In the genomic region with DNA sequence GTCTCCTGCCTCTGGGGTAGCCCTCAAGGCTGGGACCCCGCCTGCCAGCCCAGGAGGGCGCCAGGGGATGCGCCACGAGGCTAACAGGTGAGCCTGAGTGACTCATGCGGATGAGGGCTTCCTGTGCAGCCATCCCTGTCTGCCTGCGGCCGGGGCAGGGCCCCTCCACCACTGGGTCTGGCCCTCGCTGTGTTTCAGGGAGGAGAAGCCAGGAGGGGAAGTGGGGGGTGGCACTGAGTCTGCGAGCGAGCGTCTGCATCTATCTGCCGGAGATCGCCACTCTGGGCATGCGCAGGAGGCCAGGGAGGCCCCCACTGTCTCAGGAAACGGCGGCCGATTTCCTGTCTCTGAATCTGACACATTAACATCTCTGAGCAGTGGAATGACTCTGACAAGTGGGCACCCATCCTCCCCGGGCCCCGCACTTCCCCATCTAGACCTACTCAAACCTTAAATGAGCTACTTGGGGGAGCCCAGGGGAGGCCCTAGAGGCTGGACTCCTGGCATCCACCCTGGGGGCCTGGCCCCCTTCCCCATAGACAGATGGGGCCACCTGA, we compare ENCODE assay signal across 9 cellular contexts. TPM values are rescaled to one million over a fixed set of nuclear protein-coding genes. Genes with fewer than 3 reads are reported as not detected.
DNase-seq lines count a peak whose midpoint lies in the region; ATAC-seq and TF ChIP-seq lines count a peak whose summit lies in the region.
"Had no signal": no experiment of that assay in that cellular context is flagged by ENCODE, and none has a peak within 500 bp of the region (broad histone marks: within the 10 kb centered on the region; RNA-seq: fewer than 3 reads in every experiment).

No MANE protein-coding gene starts in this region.

- H3K79me2 ChIP-seq in SU-DHL-6 (ENCODE audit: insufficient read depth, low read length) (no peaks in the 10 kb centered on the region), hepatocyte (no peaks in the 10 kb centered on the region)

- DNase-seq in DMS79 (lab: John Stamatoyannopoulos, UW): peak; percentile 84
- peak; percentile 97 for DNase-seq in activated naive CD8-positive, alpha-beta T cell treated with anti-CD3 and anti-CD28 coated beads, Interleukin-2, amount 50 U/mL, for 16 hours (ENCODE audit: low read depth, low spot score)
- DNase-seq in hepatocyte (ENCODE audit: low spot score): peak; percentile 42
- peak; percentile 65 to 74 for DNase-seq in gastrocnemius medialis
- no peak for DNase-seq in HT-29 (ENCODE audit: low spot score)

- H3K4me3 ChIP-seq in SU-DHL-6 (ENCODE audit: insufficient read depth, low read length, poor library complexity, severe bottlenecking) (peak overlapping the region; percentile 33), hepatocyte (no peak overlapping the region), gastrocnemius medialis (peak overlapping the region in 3 of 4 donors; percentile 15 to 47 (median 39))

- H4K20me1 ChIP-seq in SU-DHL-6 (ENCODE audit: low read depth, low read length) (no peaks in the 10 kb centered on the region), hepatocyte (ENCODE audit: insufficient read depth, poor library complexity, severe bottlenecking) (no peaks in the 10 kb centered on the region)

- H3K4me1 ChIP-seq in hepatocyte (ENCODE audit: insufficient read depth) (no peaks in the 10 kb centered on the region), gastrocnemius medialis (peaks cover 35 to 37% of the 10 kb centered on the region in 2 donors)

- H2AFZ ChIP-seq in SU-DHL-6 (ENCODE audit: low read depth, low read length, severe bottlenecking) (peak overlapping the region; percentile 3), hepatocyte (no peak overlapping the region)

- peak overlapping the region; percentile 62 for H3K4me2 ChIP-seq in SU-DHL-6 (ENCODE audit: low read depth, low read length, poor library complexity, severe bottlenecking)
- peak overlapping the region; percentile 44 for H3K4me2 ChIP-seq in hepatocyte

- no peaks in the 10 kb centered on the region for H3K9me3 ChIP-seq in SU-DHL-6 (ENCODE audit: insufficient read depth, low read length)
- no peaks in the 10 kb centered on the region for H3K9me3 ChIP-seq in hepatocyte (ENCODE audit: low read depth)
- H3K9me3 ChIP-seq in gastrocnemius medialis: no peaks in the 10 kb centered on the region

- TF ChIP-seq CTCF in SU-DHL-6 (IDR thresholded peaks at IDR 0.05; ENCODE audit: insufficient read depth, low read length, poor library complexity, severe bottlenecking) (no peak), hepatocyte (IDR thresholded peaks at IDR 0.05; ENCODE audit: poor library complexity) (no peak), gastrocnemius medialis (IDR thresholded peaks at IDR 0.05 in 4 of 5, conservative IDR thresholded peaks at IDR 0.05 in 1 of 5) (no peak)

- no peak for TF ChIP-seq EP300 in Ishikawa (IDR thresholded peaks at IDR 0.05; ENCODE audit: borderline replicate concordance)

- in situ Hi-C loops in gastrocnemius medialis (cut with MboI; ENCODE audit: low sequenced_read_pairs in 4 of 4): no loop called here

- H3F3A ChIP-seq in SU-DHL-6 (ENCODE audit: insufficient read depth): peaks cover 28% of the 10 kb centered on the region

- WGBS in hepatocyte (ENCODE audit: low lambda C conversion rate, missing lambda C conversion rate): 60% methylated on average over 17 of the region's 19 CpGs

- ATAC-seq in GM21515 (IDR thresholded peaks at IDR 0.05; ENCODE audit: unreplicated experiment) (peak; percentile 72), gastrocnemius medialis (peak; percentile 4 to 9)

- peak overlapping the region; percentile 63 for H3K9ac ChIP-seq in SU-DHL-6 (ENCODE audit: low read length)

- H3K36me3 ChIP-seq in SU-DHL-6 (ENCODE audit: low read length) (no peaks in the 10 kb centered on the region), hepatocyte (replicated peaks; ENCODE audit: insufficient read depth, low read depth) (no peaks in the 10 kb centered on the region), gastrocnemius medialis (no peaks in the 10 kb centered on the region)

- intact Hi-C loops in gastrocnemius medialis (cut with DNase I; ENCODE audit: low total_unique reads): no loop called here

- TF ChIP-seq RAD21 in Ishikawa (IDR thresholded peaks at IDR 0.05; ENCODE audit: low read depth): no peak

- no peaks in the 10 kb centered on the region for H3K27me3 ChIP-seq in SU-DHL-6 (ENCODE audit: low read length)
- H3K27me3 ChIP-seq in hepatocyte: no peaks in the 10 kb centered on the region
- H3K27me3 ChIP-seq in gastrocnemius medialis: no peaks in the 10 kb centered on the region

- TF ChIP-seq POLR2A in gastrocnemius medialis (IDR thresholded peaks at IDR 0.05): no peak

- no peaks in the 10 kb centered on the region for H3K9me2 ChIP-seq in SU-DHL-6 (replicated peaks; ENCODE audit: insufficient read depth, low read length)
- H3K9me2 ChIP-seq in hepatocyte (replicated peaks; ENCODE audit: insufficient read depth): no peaks in the 10 kb centered on the region

- H3K27ac ChIP-seq in SU-DHL-6 (ENCODE audit: low read depth, low read length): peak overlapping the region; percentile 92
- peak overlapping the region; percentile 20 for H3K27ac ChIP-seq in hepatocyte
- H3K27ac ChIP-seq in gastrocnemius medialis: peak overlapping the region; percentile 85 to 97 (median 90)

TF ChIP-seq in Ishikawa, 13 proteins besides CTCF, POLR2A, EP300 and RAD21:
- peak; percentile 21; the same call in 1 of the 2 replicates for TF ChIP-seq TCF12 (IDR thresholded peaks at IDR 0.05; ENCODE audit: low read depth)
- TF ChIP-seq, protein P1, sequence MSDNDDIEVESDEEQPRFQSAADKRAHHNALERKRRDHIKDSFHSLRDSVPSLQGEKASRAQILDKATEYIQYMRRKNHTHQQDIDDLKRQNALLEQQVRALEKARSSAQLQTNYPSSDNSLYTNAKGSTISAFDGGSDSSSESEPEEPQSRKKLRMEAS (IDR thresholded peaks at IDR 0.05): peak; percentile 66
- no peak for TF ChIP-seq NFIC (IDR thresholded peaks at IDR 0.05)

RNA-seq across cellular contexts. Expression of a gene that starts 19.7 kb away (rescaled TPM):
- 2.2 and 4.2 TPM in 2 replicates for total RNA-seq in hepatocyte
- polyA plus RNA-seq in hepatocyte: 2.4 and 4.1 TPM in 2 replicates
- 1 to 10 TPM; 2.7 to 7.2 (median 4.4) TPM for total RNA-seq in gastrocnemius medialis
- total RNA-seq in HT-29 (2014; rRNA removed; shearing (Covaris generic)): 6.0 and 6.2 TPM in 2 replicates

RNA-seq across cellular contexts. Expression of a gene that starts 34.1 kb away (rescaled TPM):
- total RNA-seq in hepatocyte (9.3 and 13.4 TPM in 2 replicates), gastrocnemius medialis (10 to 100 TPM; 11.2 to 38.8 (median 18.0) TPM)
- 16.4 and 19.0 TPM in 2 replicates for polyA plus RNA-seq in hepatocyte
- total RNA-seq in HT-29 (2014; rRNA removed; shearing (Covaris generic)): 46.6 and 47.2 TPM in 2 replicates

RNA-seq across cellular contexts. Expression of a gene that starts 41.5 kb away (rescaled TPM):
- total RNA-seq in hepatocyte (not detected in 2 replicates), gastrocnemius medialis (not detected)
- polyA plus RNA-seq in hepatocyte: not detected in 2 replicates
- total RNA-seq in HT-29 (2014; rRNA removed; shearing (Covaris generic)): not detected in 2 replicates
- total RNA-seq: T-helper 2 cell treated with Interferon-gamma antibody and Interleukin-4, amounts not matched to agents 100 ng/mL and 5 ng/mL, for 36 hours had no signal

RNA-seq across cellular contexts. Expression of a gene that starts 45.1 kb away (rescaled TPM):
- total RNA-seq in hepatocyte (1.9 and 2.0 TPM in 2 replicates), gastrocnemius medialis (1 to 10 TPM; 1.4 to 3.7 (median 2.0) TPM)
- polyA plus RNA-seq in hepatocyte: 1.7 and 2.3 TPM in 2 replicates
- 0.10 TPM in 1 of 2 replicates, not detected in the other for total RNA-seq in HT-29 (2014; rRNA removed; shearing (Covaris generic))

RNA-seq across cellular contexts. Expression of a gene that starts 48.2 kb away (rescaled TPM):
- total RNA-seq in hepatocyte (0.17 TPM in 1 of 2 replicates, not detected in the other), gastrocnemius medialis (under 1 TPM in 2 of 4 donors, not detected in 2; 0.55 to 0.61 TPM)
- polyA plus RNA-seq in hepatocyte: 2.4 and 3.3 TPM in 2 replicates
- total RNA-seq in HT-29 (2014; rRNA removed; shearing (Covaris generic)): 0.34 and 1.1 TPM in 2 replicates
- total RNA-seq: T-helper 2 cell treated with Interferon-gamma antibody and Interleukin-4, amounts not matched to agents 100 ng/mL and 5 ng/mL, for 36 hours had no signal

Comparison
In these comparisons a context has a peak if more than half of its experiments do, and no peak if none do; other contexts are left out.
1. H3K27ac ChIP-seq: peak in every context shown above with its lines; median percentile 92 in SU-DHL-6; 90 in gastrocnemius medialis; 20 in hepatocyte.